ENCODE assay signal across 1 cellular context in the genomic region with DNA sequence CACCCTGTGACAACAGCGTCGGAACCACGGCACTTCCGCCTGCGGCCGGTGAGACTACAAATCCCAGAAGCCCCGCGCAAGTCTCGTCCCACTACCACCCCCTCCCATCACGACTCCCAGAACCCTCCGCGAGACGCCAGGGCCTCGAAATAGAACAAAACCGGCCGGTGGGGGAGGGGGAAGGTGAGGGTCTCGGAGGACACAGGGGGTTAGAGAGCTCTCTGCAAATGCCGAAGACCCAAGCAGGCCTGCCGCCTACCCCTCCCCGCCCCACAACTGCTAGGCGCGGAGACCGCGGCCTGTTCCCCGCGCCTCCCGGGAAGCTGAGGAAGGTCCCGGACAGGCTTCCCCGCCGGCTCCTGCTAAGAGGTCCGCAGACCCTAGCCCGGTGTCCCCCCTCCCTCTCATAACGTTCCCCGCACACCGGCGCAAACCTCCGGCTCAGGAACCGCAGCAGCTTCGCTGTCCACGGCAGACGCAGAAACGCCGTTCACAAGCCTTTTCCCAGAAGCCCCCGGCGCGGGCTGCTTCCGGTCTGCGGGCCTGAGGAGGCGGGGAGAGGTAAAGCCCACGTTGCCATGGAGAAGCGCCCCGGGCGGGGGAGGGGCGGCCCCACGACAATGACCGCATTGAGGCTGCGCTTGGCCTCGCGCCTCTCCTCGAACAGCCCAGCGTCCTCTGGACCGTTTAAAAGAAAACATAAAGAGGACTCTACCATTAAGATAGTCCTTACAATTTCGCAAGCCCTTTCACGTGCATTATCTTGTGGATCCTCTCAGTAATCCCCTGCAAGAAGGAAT.
TF ChIP-seq lines count a peak whose summit lies in the region.

ZNF24 (minus strand) TSS at position 485 of the 800 bp plus-strand sequence. CDS start 3,770 bp downstream, outside the sequence.

TF ChIP-seq in K562, 482 proteins besides CTCF, POLR2A, EP300 and RAD21 (continued from another document):
- TF ChIP-seq, protein P1, sequence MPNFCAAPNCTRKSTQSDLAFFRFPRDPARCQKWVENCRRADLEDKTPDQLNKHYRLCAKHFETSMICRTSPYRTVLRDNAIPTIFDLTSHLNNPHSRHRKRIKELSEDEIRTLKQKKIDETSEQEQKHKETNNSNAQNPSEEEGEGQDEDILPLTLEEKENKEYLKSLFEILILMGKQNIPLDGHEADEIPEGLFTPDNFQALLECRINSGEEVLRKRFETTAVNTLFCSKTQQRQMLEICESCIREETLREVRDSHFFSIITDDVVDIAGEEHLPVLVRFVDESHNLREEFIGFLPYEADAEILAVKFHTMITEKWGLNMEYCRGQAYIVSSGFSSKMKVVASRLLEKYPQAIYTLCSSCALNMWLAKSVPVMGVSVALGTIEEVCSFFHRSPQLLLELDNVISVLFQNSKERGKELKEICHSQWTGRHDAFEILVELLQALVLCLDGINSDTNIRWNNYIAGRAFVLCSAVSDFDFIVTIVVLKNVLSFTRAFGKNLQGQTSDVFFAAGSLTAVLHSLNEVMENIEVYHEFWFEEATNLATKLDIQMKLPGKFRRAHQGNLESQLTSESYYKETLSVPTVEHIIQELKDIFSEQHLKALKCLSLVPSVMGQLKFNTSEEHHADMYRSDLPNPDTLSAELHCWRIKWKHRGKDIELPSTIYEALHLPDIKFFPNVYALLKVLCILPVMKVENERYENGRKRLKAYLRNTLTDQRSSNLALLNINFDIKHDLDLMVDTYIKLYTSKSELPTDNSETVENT (CRISPR knock-in tag; IDR thresholded peaks at IDR 0.05), result peak; percentile 33; the same call in 1 of the 2 replicates
- peak; percentile 63; the same call in 1 of the 2 replicates for TF ChIP-seq POLR2AphosphoS2 (IDR thresholded peaks at IDR 0.05; ENCODE audit: low read length)
- TF ChIP-seq PCBP1 (IDR thresholded peaks at IDR 0.05; ENCODE audit: low read depth, low read length, poor library complexity, severe bottlenecking), result no peak
